23 cellular contexts compared by ENCODE assay signal in the genomic region with DNA sequence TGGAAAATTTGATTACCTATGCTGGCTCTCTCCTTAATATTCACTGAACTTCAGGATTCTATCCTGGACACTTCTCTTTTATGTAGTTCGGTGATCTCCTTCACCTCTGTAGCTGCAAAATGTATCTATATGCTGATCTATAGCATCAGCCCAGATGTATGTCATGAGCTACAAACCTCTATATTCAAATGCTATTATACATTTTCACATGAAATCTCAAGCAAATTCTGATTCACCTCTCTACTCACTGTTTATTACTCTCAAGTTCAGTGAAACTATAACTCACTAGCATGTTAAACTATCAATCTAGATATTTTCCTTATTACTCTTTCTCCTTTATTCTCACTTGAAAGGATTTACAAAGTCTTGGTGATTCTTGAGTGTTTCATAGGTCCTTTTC. TPM values are rescaled to one million over a fixed set of nuclear protein-coding genes. Genes with fewer than 3 reads are reported as not detected.
DNase-seq lines count a peak whose midpoint lies in the region; ATAC-seq lines count a peak whose summit lies in the region.
"Had no signal": no experiment of that assay in that cellular context is flagged by ENCODE, and none has a peak within 500 bp of the region (broad histone marks: within the 10 kb centered on the region; RNA-seq: fewer than 3 reads in every experiment).

No MANE protein-coding gene starts in this region.

- H3K4me1 Mint-ChIP-seq in activated naive CD4-positive, alpha-beta T cell treated with anti-CD3 and anti-CD28 coated beads for 36 hours (ENCODE audit: low read depth) = peaks cover 84% of the 10 kb centered on the region
- peaks cover 80 to 88% (median 86%) of the 10 kb centered on the region in 3 donors for H3K4me1 Mint-ChIP-seq in T-cell
- peaks cover 78% of the 10 kb centered on the region for H3K4me1 Mint-ChIP-seq in central memory CD8-positive, alpha-beta T cell

- H3K4me3 Mint-ChIP-seq in activated naive CD4-positive, alpha-beta T cell treated with anti-CD3 and anti-CD28 coated beads for 36 hours = peak overlapping the region; percentile 19
- H3K4me3 Mint-ChIP-seq in T-cell = peak overlapping the region; percentile 34 to 78 (median 37)
- peak overlapping the region; percentile 69 for H3K4me3 Mint-ChIP-seq in central memory CD8-positive, alpha-beta T cell
- H3K4me3 Mint-ChIP-seq: CD14-positive monocyte, neural progenitor cell had no signal

- peaks cover 56% of the 10 kb centered on the region for H3K36me3 Mint-ChIP-seq in activated naive CD4-positive, alpha-beta T cell treated with anti-CD3 and anti-CD28 coated beads for 36 hours (ENCODE audit: low read depth)
- peaks cover 44% of the 10 kb centered on the region for H3K36me3 Mint-ChIP-seq in T-cell
- peaks cover 46% of the 10 kb centered on the region for H3K36me3 Mint-ChIP-seq in central memory CD8-positive, alpha-beta T cell (ENCODE audit: insufficient read depth)
- H3K36me3 Mint-ChIP-seq: neural progenitor cell had no signal

- intact Hi-C loops in activated naive CD4-positive, alpha-beta T cell treated with anti-CD3 and anti-CD28 coated beads for 36 hours (cut with micrococcal nuclease) = loop anchor here (1.0 kb wide), 1 partner anchor 9 kb away; no protein-coding TSS in a partner anchor
- intact Hi-C loops in cardiac septum (cut with DNase I) = no loop called here

- DNase-seq in activated naive CD4-positive, alpha-beta T cell treated with anti-CD3 and anti-CD28 coated beads for 36 hours = no peak
- DNase-seq in activated naive CD4-positive, alpha-beta T cell treated with anti-CD3 and anti-CD28 coated beads, Interleukin-2, amount 50 U/mL, for 16 hours = no peak
- no peak for DNase-seq in T-cell
- no peak for DNase-seq in central memory CD8-positive, alpha-beta T cell (ENCODE audit: low spot score in 2 of 2)
- no peak for DNase-seq in stimulated activated naive CD8-positive, alpha-beta T cell treated with anti-CD3 and anti-CD28 coated beads, Interleukin-15, Interleukin-2, amounts not matched to agents 100 U/mL and 50 U/mL, for 24 hours
- no peak for DNase-seq in hippocampal formation (lab: John Stamatoyannopoulos, UW)
- no peak for DNase-seq in NCI-H2171 treated with DMSO at 0.1 percent for 48 hours (lab: John Stamatoyannopoulos, UW)
- DNase-seq in cardiac septum (ENCODE audit: low spot score) = no peak
- DNase-seq: activated CD8-positive, alpha-beta memory T cell treated with anti-CD3 and anti-CD28 coated beads for 24 hours; activated effector memory CD4-positive, alpha-beta T cell treated with anti-CD3 and anti-CD28 coated beads, Interleukin-2, amount 50 U/mL, for 16 hours; cerebellar nuclear complex; GDM1; left ventricle myocardium superior; NCI-H1417 treated with DMSO at 0.1 percent for 48 hours; NCI-H524; Peyer's patch; psoas muscle; SJCRH30; stimulated activated naive CD4-positive, alpha-beta T cell; thyroid gland had no signal

- peak overlapping the region; percentile 89 for H3K27ac Mint-ChIP-seq in activated naive CD4-positive, alpha-beta T cell treated with anti-CD3 and anti-CD28 coated beads for 36 hours
- peak overlapping the region; percentile 84 to 85 for H3K27ac Mint-ChIP-seq in T-cell
- peak overlapping the region; percentile 88 for H3K27ac Mint-ChIP-seq in central memory CD8-positive, alpha-beta T cell (ENCODE audit: low read depth)
- H3K27ac Mint-ChIP-seq: neural progenitor cell had no signal

- POLR2A ChIA-PET in T-cell (lab: Charles Lee) = interaction anchor here in 1 of 2 donors (1.2 kb wide), 1 partner anchor 8 kb away, joined by 3 read pairs; no protein-coding TSS in a partner anchor

- H3K9me3 Mint-ChIP-seq in activated naive CD4-positive, alpha-beta T cell treated with anti-CD3 and anti-CD28 coated beads for 36 hours = no peaks in the 10 kb centered on the region
- no peaks in the 10 kb centered on the region for H3K9me3 Mint-ChIP-seq in T-cell
- no peaks in the 10 kb centered on the region for H3K9me3 Mint-ChIP-seq in central memory CD8-positive, alpha-beta T cell
- H3K9me3 Mint-ChIP-seq: CD14-positive monocyte, neural progenitor cell had no signal

- CTCF ChIA-PET in activated naive CD4-positive, alpha-beta T cell treated with anti-CD3 and anti-CD28 coated beads for 36 hours (lab: Charles Lee) = interaction anchor here (0.6 to 2.8 kb wide), 4 partner anchors 9 to 28 kb away, joined by 3 to 8 read pairs (median 4); no protein-coding TSS in a partner anchor
- CTCF ChIA-PET in T-cell (lab: Charles Lee) = interaction anchor here in 1 of 2 donors (0.7 to 1.4 kb wide), 5 partner anchors 9 to 168 kb away, joined by 3 to 7 read pairs (median 3); no protein-coding TSS in a partner anchor

- no peaks in the 10 kb centered on the region for H3K27me3 Mint-ChIP-seq in activated naive CD4-positive, alpha-beta T cell treated with anti-CD3 and anti-CD28 coated beads for 36 hours (ENCODE audit: low read depth)
- no peaks in the 10 kb centered on the region for H3K27me3 Mint-ChIP-seq in T-cell
- H3K27me3 Mint-ChIP-seq in central memory CD8-positive, alpha-beta T cell = no peaks in the 10 kb centered on the region

- ATAC-seq in T-cell (replicated peaks in 1 of 4) = no peak
- no peak for ATAC-seq in central memory CD8-positive, alpha-beta T cell (replicated peaks; ENCODE audit: extremely low read depth, poor library complexity, severe bottlenecking)
- peak; percentile 33 for ATAC-seq in stimulated activated naive CD8-positive, alpha-beta T cell treated with anti-CD3 and anti-CD28 coated beads, Interleukin-15, Interleukin-2, amounts not matched to agents 100 U/mL and 50 U/mL, for 24 hours
- ATAC-seq: left ventricle myocardium superior, psoas muscle had no signal

RNA-seq across cellular contexts. Expression of a gene that starts 52.2 kb away (rescaled TPM):
- 100 to 1,000 TPM; 689 to 714 TPM for total RNA-seq in activated naive CD4-positive, alpha-beta T cell treated with anti-CD3 and anti-CD28 coated beads for 36 hours
- total RNA-seq in T-cell (100 to 1,000 TPM; 674 to 984 (median 781) TPM), cardiac septum (11.4 TPM)
- total RNA-seq: MCF 10A, SJCRH30 had no signal

Comparison
In these comparisons a context has a peak if more than half of its experiments do, and no peak if none do; other contexts are left out.
1. H3K4me3 Mint-ChIP-seq: peak in every context shown above with its lines; median percentile 69 in central memory CD8-positive, alpha-beta T cell; 37 in T-cell; 19 in activated naive CD4-positive, alpha-beta T cell treated with anti-CD3 and anti-CD28 coated beads for 36 hours.
2. RNA of a gene that starts 52.2 kb away (total RNA-seq): 674 to 984 TPM in T-cell and 689 to 714 TPM in activated naive CD4-positive, alpha-beta T cell treated with anti-CD3 and anti-CD28 coated beads for 36 hours; 11.4 TPM in cardiac septum (single experiment); every median in the first group is over 10 times any median in the second.
3. Peak in every context shown above with its lines, with median percentiles within 50 percentile points of each other: H3K27ac Mint-ChIP-seq.